Comparison of ENCODE assay signal across 8 cellular contexts in the genomic region with DNA sequence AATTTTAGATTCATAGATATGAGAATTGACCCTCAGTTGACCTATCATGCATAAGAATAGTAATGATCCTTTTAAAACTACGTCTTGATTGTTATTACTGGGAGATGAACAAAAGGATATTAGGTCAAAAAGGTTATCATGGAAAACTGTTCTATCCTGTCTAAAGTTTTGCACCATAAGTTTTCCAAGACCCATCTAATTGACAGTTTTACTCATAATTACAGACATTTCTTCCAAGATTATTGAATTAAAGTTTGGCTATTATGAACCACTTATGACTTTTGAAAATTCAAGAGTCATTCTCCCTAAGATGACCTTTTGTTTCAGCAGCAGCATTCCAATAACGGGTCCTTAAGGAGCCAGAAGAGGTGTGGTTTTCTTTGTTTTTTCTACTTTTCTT.
"Had no signal": no experiment of that assay in that cellular context is flagged by ENCODE, and none has a peak within 500 bp of the region (broad histone marks: within the 10 kb centered on the region; RNA-seq: fewer than 3 reads in every experiment).

No MANE protein-coding gene starts in this region.

- H3K4me3 ChIP-seq: GM12878 had no signal

- ATAC-seq: GM12878 had no signal

- DNase-seq: GDM1, GF-D8 had no signal

- FAIRE-seq: G401.6, GM12878, GM12891, GM12892, GM18507, GM19239 had no signal
